In the genomic region with DNA sequence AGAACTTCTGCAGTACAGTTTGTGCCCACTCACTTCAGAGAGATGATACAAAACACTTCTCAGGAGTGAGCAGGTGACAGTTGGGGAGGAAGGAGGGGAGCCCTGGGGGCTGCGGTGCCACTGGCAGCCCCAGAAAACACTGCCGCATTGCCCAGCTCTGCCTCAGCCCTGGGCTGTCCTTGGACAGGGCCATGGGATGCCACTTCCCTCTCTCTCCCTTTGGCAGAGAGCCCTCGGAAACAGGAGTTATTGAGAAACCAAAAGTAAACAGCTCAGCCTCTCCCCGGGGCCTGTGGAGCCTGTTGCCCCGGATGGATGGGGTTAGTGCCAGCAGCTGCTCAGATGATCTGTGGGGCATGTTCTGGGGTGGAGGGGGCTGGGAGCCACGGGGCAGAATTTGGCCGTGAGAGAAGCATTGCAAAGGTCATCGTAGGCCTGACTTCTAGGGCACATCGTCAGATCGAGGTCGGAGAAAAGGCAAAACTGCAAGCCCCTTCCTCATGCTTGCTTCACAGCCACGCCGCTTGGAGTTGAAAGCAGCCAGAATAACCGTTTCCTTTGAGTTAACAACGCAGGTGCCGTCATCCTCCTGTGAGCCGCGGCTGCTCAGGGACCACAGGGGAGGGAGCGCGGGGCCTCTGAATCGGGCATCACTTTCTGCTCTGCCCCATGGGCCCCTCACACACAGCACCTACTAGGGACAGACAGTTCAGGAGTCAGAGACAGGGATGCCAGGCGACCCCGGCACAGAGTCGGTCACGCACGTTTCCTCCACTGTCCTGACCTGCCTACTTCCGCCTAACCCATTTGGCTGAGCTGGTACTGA, we compare ENCODE assay signal across 8 cellular contexts.
DNase-seq lines count a peak whose midpoint lies in the region; ATAC-seq lines count a peak whose summit lies in the region.

No MANE protein-coding gene starts in this region.

- peak overlapping the region; percentile 51 to 65 (median 56) for H3K4me3 ChIP-seq in subcutaneous abdominal adipose tissue (ENCODE audit: low read depth in 1 of 5, low read length in 5 of 5)

- H3K4me3 Mint-ChIP-seq in activated CD4-positive, alpha-beta T cell treated with anti-CD3 and anti-CD28 coated beads, Interleukin-2, amount 10 ng/mL, durations not matched to agents 24 days and 14 days: peak overlapping the region; percentile 86

- peak overlapping the region; percentile 99 for H3K27ac Mint-ChIP-seq in activated CD4-positive, alpha-beta T cell treated with anti-CD3 and anti-CD28 coated beads, Interleukin-2, amount 10 ng/mL, durations not matched to agents 24 days and 14 days

- DNase-seq in GM04504 (ENCODE audit: low read depth) (peak; percentile 36), GOT3 (lab: John Stamatoyannopoulos, UW) (peak; percentile 47), NCI-H146 (lab: John Stamatoyannopoulos, UW) (peak; percentile 79), dedifferentiated amniotic fluid mesenchymal stem cell (ENCODE audit: extremely low spot score) (peak; percentile 71), myocyte (ENCODE audit: low read depth) (peak; percentile 93)
- peak; percentile 89 for DNase-seq in activated CD4-positive, alpha-beta T cell treated with anti-CD3 and anti-CD28 coated beads, Interleukin-2, amount 10 ng/mL, durations not matched to agents 24 days and 14 days

- H3K27me3 ChIP-seq in subcutaneous abdominal adipose tissue (ENCODE audit: control insufficient read depth in 5 of 5, insufficient read depth in 4 of 5, low read length in 5 of 5): no peaks in the 10 kb centered on the region

- no peaks in the 10 kb centered on the region for H3K9me3 ChIP-seq in subcutaneous abdominal adipose tissue (ENCODE audit: control insufficient read depth in 5 of 5, low read length in 5 of 5)

- no peaks in the 10 kb centered on the region for H3K27me3 Mint-ChIP-seq in activated CD4-positive, alpha-beta T cell treated with anti-CD3 and anti-CD28 coated beads, Interleukin-2, amount 10 ng/mL, durations not matched to agents 24 days and 14 days

- no peaks in the 10 kb centered on the region for H3K9me3 Mint-ChIP-seq in activated CD4-positive, alpha-beta T cell treated with anti-CD3 and anti-CD28 coated beads, Interleukin-2, amount 10 ng/mL, durations not matched to agents 24 days and 14 days

- peak overlapping the region in 3 of 5 donors; percentile 52 to 66 (median 58) for H3K9ac ChIP-seq in subcutaneous abdominal adipose tissue (ENCODE audit: low read length in 5 of 5)

- peaks cover 25% of the 10 kb centered on the region for H3K4me1 Mint-ChIP-seq in activated CD4-positive, alpha-beta T cell treated with anti-CD3 and anti-CD28 coated beads, Interleukin-2, amount 10 ng/mL, durations not matched to agents 24 days and 14 days

- H3K36me3 Mint-ChIP-seq in activated CD4-positive, alpha-beta T cell treated with anti-CD3 and anti-CD28 coated beads, Interleukin-2, amount 10 ng/mL, durations not matched to agents 24 days and 14 days (ENCODE audit: low read depth): peaks cover 4% of the 10 kb centered on the region

- intact Hi-C loops in activated CD4-positive, alpha-beta T cell treated with anti-CD3 and anti-CD28 coated beads, Interleukin-2, amount 10 ng/mL, durations not matched to agents 24 days and 14 days (cut with micrococcal nuclease): loop anchor here (1.0 to 2.0 kb wide), 2 partner anchors 11 to 29 kb away; no protein-coding TSS in a partner anchor

- peaks cover 6 to 18% (median 16%) of the 10 kb centered on the region in 5 donors for H3K4me1 ChIP-seq in subcutaneous abdominal adipose tissue (ENCODE audit: control insufficient read depth in 5 of 5, insufficient read depth in 5 of 5, low read length in 5 of 5)

- no peak for ATAC-seq in GM21360 (IDR thresholded peaks at IDR 0.05; ENCODE audit: unreplicated experiment)

- no peaks in the 10 kb centered on the region for H3K36me3 ChIP-seq in subcutaneous abdominal adipose tissue (ENCODE audit: control insufficient read depth in 5 of 5, insufficient read depth in 5 of 5, low read length in 5 of 5)

- peak overlapping the region; percentile 39 for H3K27ac ChIP-seq in subcutaneous abdominal adipose tissue (ENCODE audit: low read depth, low read length)

Comparison
In these comparisons a context has a peak if more than half of its experiments do, and no peak if none do; other contexts are left out.
1. DNase-seq: peak in every context shown above with its lines; median percentile 93 in myocyte; 89 in activated CD4-positive, alpha-beta T cell treated with anti-CD3 and anti-CD28 coated beads, Interleukin-2, amount 10 ng/mL, durations not matched to agents 24 days and 14 days; 79 in NCI-H146; 71 in dedifferentiated amniotic fluid mesenchymal stem cell; 47 in GOT3; 36 in GM04504.